ENCODE assay signal across 8 cellular contexts in the genomic region with DNA sequence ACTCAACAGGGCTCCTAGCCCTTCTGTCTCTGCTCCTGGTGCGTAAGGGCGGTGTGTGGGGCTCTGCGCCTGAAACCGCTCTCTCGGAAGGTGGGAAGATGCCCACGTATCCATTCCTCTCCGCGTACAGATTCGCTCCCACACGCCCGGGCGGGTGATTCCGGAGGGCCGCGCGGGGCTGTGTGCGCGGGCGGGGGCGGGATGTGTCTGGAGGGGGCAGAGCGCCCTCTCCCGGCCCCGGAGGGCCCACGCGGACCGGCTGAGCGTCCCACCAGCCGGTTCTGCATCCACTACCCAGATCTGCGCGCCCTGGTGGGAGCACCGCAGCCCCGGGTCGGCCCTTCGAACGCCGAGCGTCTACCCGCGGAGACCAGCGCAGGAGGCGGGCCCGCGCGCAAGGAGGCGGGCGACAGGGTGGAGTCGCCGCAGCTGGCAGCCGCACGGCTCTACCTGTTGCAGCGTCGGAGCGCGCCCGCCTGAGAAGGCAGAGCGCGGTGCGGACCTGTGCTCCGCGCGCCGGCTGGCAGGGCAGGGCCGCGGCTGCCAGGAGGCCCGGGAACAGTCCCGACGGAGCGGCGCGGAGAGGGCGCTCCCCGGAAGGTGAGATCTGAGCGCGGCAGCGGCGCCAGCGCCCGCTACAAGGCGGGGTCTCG. TPM values are rescaled to one million over a fixed set of nuclear protein-coding genes. Genes with fewer than 3 reads are reported as not detected.
DNase-seq lines count a peak whose midpoint lies in the region; ATAC-seq, FAIRE-seq and TF ChIP-seq lines count a peak whose summit lies in the region.

No MANE protein-coding gene starts in this region.

- H3K79me2 ChIP-seq in astrocyte (ENCODE audit: insufficient read depth, low read length) = no peaks in the 10 kb centered on the region

- H3K4me3 Mint-ChIP-seq in CD4-positive, CD25-positive, alpha-beta regulatory T cell = peak overlapping the region; percentile 55 to 77 (median 68)
- peak overlapping the region; percentile 75 for H3K4me3 Mint-ChIP-seq in astrocyte (ENCODE audit: unreplicated experiment)

- peak overlapping the region; percentile 88 for H2AFZ ChIP-seq in astrocyte (ENCODE audit: low read depth, low read length)

- no peaks in the 10 kb centered on the region for H3K36me3 ChIP-seq in CD4-positive, CD25-positive, alpha-beta regulatory T cell (ENCODE audit: control insufficient read depth, insufficient read depth, low read length)
- H3K36me3 ChIP-seq in astrocyte (ENCODE audit: insufficient read depth, low read length) = no peaks in the 10 kb centered on the region

- peak overlapping the region; percentile 63 for H3K9ac ChIP-seq in astrocyte (ENCODE audit: low read length)

- H3K9me3 ChIP-seq in CD4-positive, CD25-positive, alpha-beta regulatory T cell (ENCODE audit: control insufficient read depth in 2 of 2, low read length in 2 of 2) = no peaks in the 10 kb centered on the region
- H3K9me3 ChIP-seq in astrocyte (ENCODE audit: insufficient read depth, low read depth, low read length) = no peaks in the 10 kb centered on the region

- peak; percentile 58 to 59 for ATAC-seq in CD4-positive, CD25-positive, alpha-beta regulatory T cell (ENCODE audit: low read depth in 2 of 2)
- ATAC-seq in GM19395 (IDR thresholded peaks at IDR 0.05; ENCODE audit: unreplicated experiment) = peak; percentile 74
- ATAC-seq in HG03558 (IDR thresholded peaks at IDR 0.05; ENCODE audit: extremely low read depth, unreplicated experiment) = peak; percentile 51
- ATAC-seq in HG03469 (IDR thresholded peaks at IDR 0.05; ENCODE audit: unreplicated experiment) = no peak

- peaks cover 29% of the 10 kb centered on the region for H3K4me1 ChIP-seq in CD4-positive, CD25-positive, alpha-beta regulatory T cell (ENCODE audit: control insufficient read depth, insufficient read depth, low read length, poor library complexity, severe bottlenecking)
- H3K4me1 ChIP-seq in astrocyte (ENCODE audit: insufficient read depth, low read length) = peaks cover 20% of the 10 kb centered on the region

- peaks cover 46% of the 10 kb centered on the region for H3K27me3 ChIP-seq in CD4-positive, CD25-positive, alpha-beta regulatory T cell (ENCODE audit: control insufficient read depth, insufficient read depth, low read length)
- peaks cover 38% of the 10 kb centered on the region for H3K27me3 ChIP-seq in astrocyte (ENCODE audit: insufficient read depth, low read length)

- H3K9me3 Mint-ChIP-seq in CD4-positive, CD25-positive, alpha-beta regulatory T cell = peaks cover 0 to 4% (median 0%) of the 10 kb centered on the region in 7 donors
- H3K9me3 Mint-ChIP-seq in astrocyte (ENCODE audit: unreplicated experiment) = no peaks in the 10 kb centered on the region

- FAIRE-seq in astrocyte (lab: Jason Lieb, UNC) = no peak

- no peak overlapping the region for H3K27ac Mint-ChIP-seq in CD4-positive, CD25-positive, alpha-beta regulatory T cell
- H3K27ac Mint-ChIP-seq in astrocyte (ENCODE audit: unreplicated experiment) = no peak overlapping the region

- DNase-seq in CD4-positive, CD25-positive, alpha-beta regulatory T cell = peak; percentile 7 to 73 (median 29)
- DNase-seq in RPMI8226 = peak; percentile 78
- DNase-seq in astrocyte (ENCODE audit: low read depth) = peak; percentile 40
- peak in 46 of 51 donors; percentile 7 to 82 (median 44) for DNase-seq in hypothalamus (lab: John Stamatoyannopoulos, UW)
- no peak for DNase-seq in retinal pigment epithelial cell (ENCODE audit: low read depth)

- peak overlapping the region; percentile 51 for H3K4me3 ChIP-seq in CD4-positive, CD25-positive, alpha-beta regulatory T cell (ENCODE audit: low read depth, low read length)
- H3K4me3 ChIP-seq in astrocyte (ENCODE audit: insufficient read depth, low read depth, low read length) = peak overlapping the region; percentile 63
- peak overlapping the region; percentile 59 for H3K4me3 ChIP-seq in retinal pigment epithelial cell (ENCODE audit: low read length)

- H3K27ac ChIP-seq in CD4-positive, CD25-positive, alpha-beta regulatory T cell (ENCODE audit: insufficient read depth, low read length, poor library complexity, severe bottlenecking) = no peak overlapping the region
- no peak overlapping the region for H3K27ac ChIP-seq in astrocyte (ENCODE audit: low read depth, low read length)

- H4K20me1 ChIP-seq in astrocyte (ENCODE audit: insufficient read depth, low read length) = no peaks in the 10 kb centered on the region

- H3K27me3 Mint-ChIP-seq in CD4-positive, CD25-positive, alpha-beta regulatory T cell = peaks cover 78% of the 10 kb centered on the region
- peaks cover 49% of the 10 kb centered on the region for H3K27me3 Mint-ChIP-seq in astrocyte (ENCODE audit: low read depth, unreplicated experiment)

- H3K4me1 Mint-ChIP-seq in CD4-positive, CD25-positive, alpha-beta regulatory T cell = peaks cover 0 to 32% (median 21%) of the 10 kb centered on the region in 4 donors
- H3K4me1 Mint-ChIP-seq in astrocyte (ENCODE audit: low read depth, unreplicated experiment) = peaks cover 3% of the 10 kb centered on the region

- no peak for TF ChIP-seq CTCF in astrocyte (IDR thresholded peaks at IDR 0.05; ENCODE audit: insufficient read depth, low read depth, low read length)
- peak; percentile 71 for TF ChIP-seq CTCF in retinal pigment epithelial cell (conservative IDR thresholded peaks at IDR 0.05; ENCODE audit: low read depth, low read length)

- peaks cover 5% of the 10 kb centered on the region for H3K36me3 Mint-ChIP-seq in CD4-positive, CD25-positive, alpha-beta regulatory T cell
- no peaks in the 10 kb centered on the region for H3K36me3 Mint-ChIP-seq in astrocyte (ENCODE audit: low read depth, unreplicated experiment)

- peak overlapping the region; percentile 95 for H3K4me2 ChIP-seq in astrocyte (ENCODE audit: low read length)

RNA-seq across cellular contexts. Expression of a gene that starts 1.4 kb away (rescaled TPM):
- 0.20 TPM for total RNA-seq in CD4-positive, CD25-positive, alpha-beta regulatory T cell
- not detected for polyA plus RNA-seq in CD4-positive, CD25-positive, alpha-beta regulatory T cell
- total RNA-seq in astrocyte = 0.09 TPM in 1 of 2 replicates, not detected in the other
